9 cellular contexts compared by ENCODE assay signal in the genomic region with DNA sequence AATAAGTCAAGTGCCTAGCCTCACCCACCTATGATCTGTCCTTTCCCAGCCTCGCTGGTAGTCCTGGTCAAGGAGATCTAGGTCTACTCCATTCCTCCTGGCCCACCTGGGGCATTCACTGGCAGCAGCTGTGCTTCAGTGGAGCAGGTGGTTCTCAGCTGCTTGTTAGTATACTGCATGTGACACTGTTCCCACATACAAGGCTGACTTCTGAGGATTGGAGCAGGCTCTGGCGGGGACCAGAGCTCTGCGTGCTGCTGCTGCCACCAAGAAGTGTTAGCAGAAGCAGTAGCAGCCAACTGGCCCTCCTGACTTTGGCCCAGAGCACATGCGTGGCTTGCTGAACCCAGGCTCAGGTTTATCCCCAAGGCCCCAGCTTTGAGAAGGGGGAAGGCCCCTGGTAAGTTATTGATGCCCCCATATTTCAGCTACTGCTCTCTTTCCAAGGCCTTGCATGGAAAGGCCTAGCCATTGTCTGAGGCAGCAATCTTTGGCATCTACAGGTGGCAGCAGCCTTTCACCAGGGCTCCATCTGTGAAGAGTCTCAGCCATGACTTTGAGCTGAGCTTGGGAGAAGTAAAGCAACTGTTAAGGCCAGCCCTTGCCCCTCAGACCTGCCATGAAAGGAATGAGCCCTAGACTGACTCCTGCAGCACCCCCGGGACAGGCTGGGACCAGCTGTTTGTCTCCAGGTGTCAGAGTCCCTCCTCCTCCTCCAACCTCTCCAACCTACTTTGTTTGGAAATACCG. TPM values are rescaled to one million over a fixed set of nuclear protein-coding genes. Genes with fewer than 3 reads are reported as not detected.
DNase-seq lines count a peak whose midpoint lies in the region; ATAC-seq and TF ChIP-seq lines count a peak whose summit lies in the region.
"Had no signal": no experiment of that assay in that cellular context is flagged by ENCODE, and none has a peak within 500 bp of the region (broad histone marks: within the 10 kb centered on the region; RNA-seq: fewer than 3 reads in every experiment).

No MANE protein-coding gene starts in this region.

- H3K4me3 Mint-ChIP-seq in chondrocyte (ENCODE audit: unreplicated experiment) = no peak overlapping the region
- no peak overlapping the region for H3K4me3 Mint-ChIP-seq in natural killer cell treated with Interleukin-12 subunit alpha and Interleukin-12 subunit beta and Interleukin-15 and Interleukin-18, amount 100 ng/mL, for 72 hours
- H3K4me3 Mint-ChIP-seq: stimulated activated naive CD8-positive, alpha-beta T cell treated with anti-CD3 and anti-CD28 coated beads, Interleukin-15, Interleukin-2, amounts not matched to agents 100 ng/mL and 50 ng/mL, for 24 hours had no signal

- H3K27ac Mint-ChIP-seq in chondrocyte (ENCODE audit: unreplicated experiment) = peak overlapping the region; percentile 27
- peak overlapping the region; percentile 91 to 96 for H3K27ac Mint-ChIP-seq in natural killer cell treated with Interleukin-12 subunit alpha and Interleukin-12 subunit beta and Interleukin-15 and Interleukin-18, amount 100 ng/mL, for 72 hours

- H3K36me3 ChIP-seq in HEK293 (ENCODE audit: control insufficient read depth in 2 of 2, insufficient read depth in 1 of 2, low read length in 2 of 2) = peaks cover 0 to 67% of the 10 kb centered on the region in 2 experiments; a peak in 1 of 3 replicates

- no peak for ATAC-seq in natural killer cell treated with Interleukin-12 subunit alpha and Interleukin-12 subunit beta and Interleukin-15 and Interleukin-18, amount 100 ng/mL, for 72 hours
- ATAC-seq in GM21360 (IDR thresholded peaks at IDR 0.05; ENCODE audit: unreplicated experiment) = no peak

- H3K9me3 ChIP-seq in HEK293 (ENCODE audit: control insufficient read depth, insufficient read depth, low read depth, low read length) = no peaks in the 10 kb centered on the region

- TF ChIP-seq CTCF in HEK293 (tag by site-specific recombination; IDR thresholded peaks at IDR 0.05) (no peak), chondrocyte (IDR thresholded peaks at IDR 0.05) (no peak)

- peaks cover 25% of the 10 kb centered on the region for H3K4me1 Mint-ChIP-seq in chondrocyte (ENCODE audit: low read depth)
- H3K4me1 Mint-ChIP-seq in natural killer cell treated with Interleukin-12 subunit alpha and Interleukin-12 subunit beta and Interleukin-15 and Interleukin-18, amount 100 ng/mL, for 72 hours (ENCODE audit: low read depth in 2 of 2) = peaks cover 43 to 56% of the 10 kb centered on the region in 2 donors

- no peak overlapping the region for H3K27ac ChIP-seq in HEK293 (ENCODE audit: extremely low read depth, low read depth, low read length)

- no peaks in the 10 kb centered on the region for H3K4me1 ChIP-seq in HEK293 (ENCODE audit: control insufficient read depth, insufficient read depth, low read length)

- DNase-seq in chondrocyte (ENCODE audit: low spot score) (peak; percentile 48), globus pallidus (ENCODE audit: low spot score) (no peak)
- DNase-seq in natural killer cell treated with Interleukin-12 subunit alpha and Interleukin-12 subunit beta and Interleukin-15 and Interleukin-18, amount 100 ng/mL, for 72 hours (ENCODE audit: low spot score) = no peak
- DNase-seq in stimulated activated naive CD4-positive, alpha-beta T cell (lab: John Stamatoyannopoulos, UW) = no peak
- DNase-seq: cerebellar nuclear complex had no signal

- no peak overlapping the region for H3K4me3 ChIP-seq in HEK293 (ENCODE audit: low read depth, low read length)

- H3K27me3 Mint-ChIP-seq in chondrocyte (ENCODE audit: low read depth) = no peaks in the 10 kb centered on the region
- H3K27me3 Mint-ChIP-seq in natural killer cell treated with Interleukin-12 subunit alpha and Interleukin-12 subunit beta and Interleukin-15 and Interleukin-18, amount 100 ng/mL, for 72 hours = no peaks in the 10 kb centered on the region
- H3K27me3 Mint-ChIP-seq: stimulated activated naive CD8-positive, alpha-beta T cell treated with anti-CD3 and anti-CD28 coated beads, Interleukin-15, Interleukin-2, amounts not matched to agents 100 ng/mL and 50 ng/mL, for 24 hours had no signal

- POLR2A ChIA-PET in HEK293 (lab: Yijun Ruan, JAX) = no interaction called here

- H3K36me3 Mint-ChIP-seq in chondrocyte (ENCODE audit: low read depth) = peaks cover 27% of the 10 kb centered on the region
- peaks cover 9% of the 10 kb centered on the region for H3K36me3 Mint-ChIP-seq in natural killer cell treated with Interleukin-12 subunit alpha and Interleukin-12 subunit beta and Interleukin-15 and Interleukin-18, amount 100 ng/mL, for 72 hours

- CTCF ChIA-PET in HEK293 (lab: Yijun Ruan, JAX) = interaction anchor here (0.7 to 1.4 kb wide), 4 partner anchors 10 to 477 kb away, joined by 3 to 4 read pairs (median 3); a partner anchor contains a TSS

- no peaks in the 10 kb centered on the region for H3K9me3 Mint-ChIP-seq in chondrocyte (ENCODE audit: low read depth)
- no peaks in the 10 kb centered on the region for H3K9me3 Mint-ChIP-seq in natural killer cell treated with Interleukin-12 subunit alpha and Interleukin-12 subunit beta and Interleukin-15 and Interleukin-18, amount 100 ng/mL, for 72 hours
- H3K9me3 Mint-ChIP-seq: stimulated activated naive CD8-positive, alpha-beta T cell treated with anti-CD3 and anti-CD28 coated beads, Interleukin-15, Interleukin-2, amounts not matched to agents 100 ng/mL and 50 ng/mL, for 24 hours had no signal

TF ChIP-seq in HEK293, 187 proteins besides CTCF, POLR2A, EP300 and RAD21:
- no peak for TF ChIP-seq PRDM1 (tag by site-specific recombination; IDR thresholded peaks at IDR 0.05)
- peak; percentile 86 for TF ChIP-seq SCRT2 (tag by site-specific recombination; IDR thresholded peaks at IDR 0.05)

RNA-seq across cellular contexts. Expression of a gene that starts 26.5 kb away (rescaled TPM):
- 109 to 163 TPM (median 155 TPM) in 3 replicates for total RNA-seq in chondrocyte
- total RNA-seq in natural killer cell treated with Interleukin-12 subunit alpha and Interleukin-12 subunit beta and Interleukin-15 and Interleukin-18, amount 100 ng/mL, for 72 hours = 10 to 100 TPM; 66.6 to 68.9 TPM

RNA-seq across cellular contexts. Expression of a gene that starts 26.9 kb away (rescaled TPM):
- 12.3 to 15.5 TPM (median 14.6 TPM) in 3 replicates for total RNA-seq in chondrocyte
- total RNA-seq in natural killer cell treated with Interleukin-12 subunit alpha and Interleukin-12 subunit beta and Interleukin-15 and Interleukin-18, amount 100 ng/mL, for 72 hours = 10 to 100 TPM; 14.4 to 15.0 TPM

RNA-seq across cellular contexts. Expression of a gene that starts 45.1 kb away (rescaled TPM):
- total RNA-seq in chondrocyte = 0.25 TPM in 1 of 3 replicates, not detected in the others
- under 1 TPM in 1 of 2 donors, not detected in 1; 0.17 TPM for total RNA-seq in natural killer cell treated with Interleukin-12 subunit alpha and Interleukin-12 subunit beta and Interleukin-15 and Interleukin-18, amount 100 ng/mL, for 72 hours
- total RNA-seq: mesenteric fat pad had no signal

RNA-seq across cellular contexts. Expression of a gene that starts 56.5 kb away (rescaled TPM):
- total RNA-seq in chondrocyte = 60.6 to 76.0 TPM (median 67.1 TPM) in 3 replicates
- 10 to 100 TPM; 93.9 to 96.6 TPM for total RNA-seq in natural killer cell treated with Interleukin-12 subunit alpha and Interleukin-12 subunit beta and Interleukin-15 and Interleukin-18, amount 100 ng/mL, for 72 hours

RNA-seq across cellular contexts. Expression of a gene that starts 56.9 kb away (rescaled TPM):
- total RNA-seq in chondrocyte = 4.3 to 7.3 TPM (median 5.3 TPM) in 3 replicates
- 1 to 10 TPM; 6.2 to 6.4 TPM for total RNA-seq in natural killer cell treated with Interleukin-12 subunit alpha and Interleukin-12 subunit beta and Interleukin-15 and Interleukin-18, amount 100 ng/mL, for 72 hours
